14 cellular contexts compared by ENCODE assay signal in the genomic region with DNA sequence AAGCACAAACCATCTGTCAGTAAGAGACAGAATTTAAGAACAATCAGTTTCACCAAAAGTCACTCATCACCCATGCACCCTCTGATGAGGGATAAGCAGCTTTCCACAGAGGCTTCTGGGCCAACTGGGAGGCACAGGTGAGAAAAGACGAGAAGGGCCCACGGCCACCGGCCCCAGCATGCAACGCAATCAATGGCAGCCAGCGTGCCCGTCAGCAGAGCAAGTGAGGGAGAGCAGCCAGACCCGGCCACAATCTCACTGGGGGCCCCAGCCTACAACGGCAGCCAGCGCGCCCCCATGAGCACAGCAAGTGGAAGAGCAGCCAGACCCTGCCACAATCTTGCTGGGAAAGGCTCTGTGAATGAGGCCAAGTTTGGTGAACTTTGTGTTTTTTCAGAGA. TPM values are rescaled to one million over a fixed set of nuclear protein-coding genes. Genes with fewer than 3 reads are reported as not detected.
DNase-seq lines count a peak whose midpoint lies in the region; ATAC-seq, FAIRE-seq and TF ChIP-seq lines count a peak whose summit lies in the region.
"Had no signal": no experiment of that assay in that cellular context is flagged by ENCODE, and none has a peak within 500 bp of the region (broad histone marks: within the 10 kb centered on the region; RNA-seq: fewer than 3 reads in every experiment).

No MANE protein-coding gene starts in this region.

- in situ Hi-C loops in K562 (cut with MboI) (no loop called here), HepG2 (cut with HindIII; ENCODE audit: extremely low pct_ligation_motif_present, low pct_unique_long_range_greater_than_20kb) (no loop called here)

- TF ChIP-seq CTCF in left ventricle myocardium inferior (IDR thresholded peaks at IDR 0.05; ENCODE audit: borderline replicate concordance) (no peak), K562 (IDR thresholded peaks at IDR 0.05 in 2 of 3, conservative IDR thresholded peaks at IDR 0.05 in 1 of 3; ENCODE audit: insufficient read depth in 2 of 3, low read depth in 1 of 3, low read length in 3 of 3) (no peak), HepG2 (CRISPR knock-in tag; IDR thresholded peaks at IDR 0.05) (no peak), esophagus muscularis mucosa (IDR thresholded peaks at IDR 0.05) (no peak)

- TF ChIP-seq EP300 in K562 (IDR thresholded peaks at IDR 0.05; ENCODE audit: low read length) (no peak), HepG2 (IDR thresholded peaks at IDR 0.05; ENCODE audit: low read depth in 2 of 2, low read length in 2 of 2) (no peak), HepG2 (CRISPR knock-in tag; IDR thresholded peaks at IDR 0.05; ENCODE audit: borderline replicate concordance) (no peak), esophagus muscularis mucosa (IDR thresholded peaks at IDR 0.05) (no peak)

- intact Hi-C loops in left ventricle myocardium superior (cut with micrococcal nuclease): no loop called here
- intact Hi-C loops in left ventricle myocardium inferior (cut with micrococcal nuclease): no loop called here
- intact Hi-C loops in K562 (cut with micrococcal nuclease): no loop called here
- intact Hi-C loops in HepG2 (cut with micrococcal nuclease; ENCODE audit: unreplicated experiment): no loop called here
- intact Hi-C loops in esophagus muscularis mucosa (cut with DNase I): no loop called here

- peaks cover 5% of the 10 kb centered on the region for H3K4me1 ChIP-seq in left ventricle myocardium inferior
- H3K4me1 ChIP-seq in K562 (replicated peaks in 1 of 2; ENCODE audit: control insufficient read depth in 2 of 2, insufficient read depth in 2 of 2, low read length in 2 of 2): no peaks in the 10 kb centered on the region
- no peaks in the 10 kb centered on the region for H3K4me1 ChIP-seq in HepG2 (ENCODE audit: insufficient read depth, low read length)
- H3K4me1 ChIP-seq in esophagus muscularis mucosa: no peaks in the 10 kb centered on the region
- H3K4me1 ChIP-seq: BLaER1 treated with 17β-estradiol and CSF1 and Interleukin-3, amounts not matched to agents 10 nM and 100 nM had no signal

- H3K4me3 ChIP-seq in left ventricle myocardium inferior: no peak overlapping the region
- no peak overlapping the region for H3K4me3 ChIP-seq in K562
- no peak overlapping the region for H3K4me3 ChIP-seq in HepG2 (replicated peaks in 1 of 3; ENCODE audit: insufficient read depth in 1 of 3, low read depth in 2 of 3, low read length in 3 of 3)
- H3K4me3 ChIP-seq in esophagus muscularis mucosa: no peak overlapping the region
- H3K4me3 ChIP-seq: BLaER1 treated with 17β-estradiol and CSF1 and Interleukin-3, amounts not matched to agents 10 nM and 100 nM had no signal

- H3K36me3 ChIP-seq in left ventricle myocardium inferior: peaks cover 96% of the 10 kb centered on the region
- peaks cover 90% of the 10 kb centered on the region for H3K36me3 ChIP-seq in K562 (ENCODE audit: control insufficient read depth, insufficient read depth, low read length)
- peaks cover 44 to 73% of the 10 kb centered on the region in 2 experiments for H3K36me3 ChIP-seq in HepG2 (replicated peaks in 1 of 2; ENCODE audit: control insufficient read depth in 1 of 2, insufficient read depth in 2 of 2, low read length in 2 of 2)
- peaks cover 91 to 100% (median 100%) of the 10 kb centered on the region in 4 donors for H3K36me3 ChIP-seq in esophagus muscularis mucosa

- H3K9me3 ChIP-seq in left ventricle myocardium inferior (replicated peaks): no peaks in the 10 kb centered on the region
- no peaks in the 10 kb centered on the region for H3K9me3 ChIP-seq in K562 (replicated peaks; ENCODE audit: control insufficient read depth, insufficient read depth, low read depth, low read length)
- H3K9me3 ChIP-seq in HepG2 (ENCODE audit: low read length): no peaks in the 10 kb centered on the region
- H3K9me3 ChIP-seq in esophagus muscularis mucosa: no peaks in the 10 kb centered on the region
- H3K9me3 ChIP-seq: BLaER1 treated with 17β-estradiol and CSF1 and Interleukin-3, amounts not matched to agents 10 nM and 100 nM had no signal

- H4K20me1 ChIP-seq in K562 (replicated peaks; ENCODE audit: control insufficient read depth, insufficient read depth, low read length) (peaks cover 4% of the 10 kb centered on the region; the same call in 1 of the 2 replicates), HepG2 (ENCODE audit: insufficient read depth, low read length) (no peaks in the 10 kb centered on the region)

- no peak overlapping the region for H3K27ac ChIP-seq in left ventricle myocardium inferior (replicated peaks)
- no peak overlapping the region for H3K27ac ChIP-seq in K562 (ENCODE audit: extremely low read depth, low read depth, low read length)
- no peak overlapping the region for H3K27ac ChIP-seq in HepG2 (ENCODE audit: extremely low read length, insufficient read depth, low read length)
- no peak overlapping the region for H3K27ac ChIP-seq in esophagus muscularis mucosa (replicated peaks in 1 of 4)
- H3K27ac ChIP-seq: BLaER1 treated with 17β-estradiol and CSF1 and Interleukin-3, amounts not matched to agents 10 nM and 100 nM had no signal

- POLR2A ChIA-PET in K562 (lab: Yijun Ruan, JAX): no interaction called here
- POLR2A ChIA-PET in HepG2 (lab: Yijun Ruan, JAX): no interaction called here

- H3K4me2 ChIP-seq in K562 (ENCODE audit: insufficient read depth, low read length) (no peak overlapping the region), HepG2 (ENCODE audit: low read depth, low read length) (no peak overlapping the region)
- H3K4me2 ChIP-seq: BLaER1 treated with 17β-estradiol and CSF1 and Interleukin-3, amounts not matched to agents 10 nM and 100 nM had no signal

- H3K9ac ChIP-seq in K562 (ENCODE audit: insufficient read depth in 1 of 2, low read depth in 2 of 2, low read length in 2 of 2): no peak overlapping the region; a peak in 1 of 4 replicates
- no peak overlapping the region for H3K9ac ChIP-seq in HepG2 (ENCODE audit: insufficient read depth, low read depth, low read length)
- H3K9ac ChIP-seq: BLaER1 treated with 17β-estradiol and CSF1 and Interleukin-3, amounts not matched to agents 10 nM and 100 nM had no signal

- WGBS in K562 (ENCODE audit: insufficient coverage, low coverage, missing lambda C conversion rate): 94% methylated on average over 10 of the region's 10 CpGs
- 93% methylated on average over 9 of the region's 10 CpGs for WGBS in HepG2 (ENCODE audit: low lambda C conversion rate)
- WGBS in esophagus muscularis mucosa: 83% methylated on average over 10 of the region's 10 CpGs

- CTCF ChIA-PET in K562 (lab: Yijun Ruan, JAX; ENCODE audit: low intra/inter-chr PET ratio) (no interaction called here), HepG2 (lab: Yijun Ruan, JAX; ENCODE audit: low intra/inter-chr PET ratio, low total read pairs) (no interaction called here)

- no peaks in the 10 kb centered on the region for H3K27me3 ChIP-seq in left ventricle myocardium inferior (ENCODE audit: low read depth)
- H3K27me3 ChIP-seq in K562 (ENCODE audit: control insufficient read depth in 2 of 2, insufficient read depth in 2 of 2, low read length in 2 of 2): no peaks in the 10 kb centered on the region
- H3K27me3 ChIP-seq in HepG2 (ENCODE audit: control insufficient read depth in 1 of 2, insufficient read depth in 2 of 2, low read length in 2 of 2): no peaks in the 10 kb centered on the region
- no peaks in the 10 kb centered on the region for H3K27me3 ChIP-seq in esophagus muscularis mucosa
- H3K27me3 ChIP-seq: BLaER1 treated with 17β-estradiol and CSF1 and Interleukin-3, amounts not matched to agents 10 nM and 100 nM had no signal

- peaks cover 26% of the 10 kb centered on the region for H3K79me2 ChIP-seq in K562 (ENCODE audit: control insufficient read depth, insufficient read depth, low read length)
- peaks cover 10% of the 10 kb centered on the region for H3K79me2 ChIP-seq in HepG2 (ENCODE audit: insufficient read depth, low read length)

- ATAC-seq in left ventricle myocardium superior: no peak
- no peak for ATAC-seq in K562
- no peak for ATAC-seq in HepG2
- ATAC-seq in SK-N-SH treated with all-trans-retinoic acid at 6 μM for 48 hours: no peak

- no peak for TF ChIP-seq RAD21 in K562 (CRISPR knock-in tag; conservative IDR thresholded peaks at IDR 0.05 in 1 of 2, IDR thresholded peaks at IDR 0.05 in 1 of 2)
- no peak for TF ChIP-seq RAD21 in HepG2 (CRISPR knock-in tag; IDR thresholded peaks at IDR 0.05)

- no peaks in the 10 kb centered on the region for H3K9me1 ChIP-seq in K562 (ENCODE audit: control insufficient read depth, insufficient read depth, low read length)

- TF ChIP-seq POLR2A in K562 (conservative IDR thresholded peaks at IDR 0.05) (no peak), HepG2 (IDR thresholded peaks at IDR 0.05; ENCODE audit: insufficient read depth in 1 of 2, low read depth in 2 of 2, low read length in 2 of 2) (no peak), esophagus muscularis mucosa (IDR thresholded peaks at IDR 0.05; ENCODE audit: low read depth) (no peak)

- BruUV-seq in K562 (replicated peaks; lab: Mats Ljungman, UMichigan): no TSS peak
- BruUV-seq in HepG2 (replicated peaks; lab: Mats Ljungman, UMichigan): no TSS peak

- H2AFZ ChIP-seq in K562 (ENCODE audit: low read depth, low read length): no peak overlapping the region
- no peak overlapping the region for H2AFZ ChIP-seq in HepG2 (ENCODE audit: low read length)

- DNase-seq in left ventricle myocardium superior (peak; percentile 13), left ventricle myocardium inferior (no peak), K562 (ENCODE audit: extremely low read depth in 1 of 4, low spot score in 3 of 4) (no peak), HepG2 (ENCODE audit: low spot score) (no peak), SW480 (ENCODE audit: low spot score) (no peak), esophagus muscularis mucosa (ENCODE audit: extremely low spot score) (no peak)
- DNase-seq: ACHN; CD4-positive, CD25-positive, alpha-beta regulatory T cell; DMS53; GF-D8; H7 had no signal

- FAIRE-seq in K562 (lab: Jason Lieb, UNC) (no peak), HepG2 (lab: Jason Lieb, UNC) (no peak)
- FAIRE-seq: HTR-8/SVneo had no signal

RNA-seq across cellular contexts. Expression of gene ANKLE2, which starts 13.3 kb away (rescaled TPM):
- total RNA-seq in left ventricle myocardium superior (26.1 TPM), left ventricle myocardium inferior (21.2 TPM), K562 (2014; rRNA removed) (33.6 and 42.3 TPM in 2 replicates), K562 (2014; rRNA removed; fragmentation: Illumina TruSeq; extraction: Trizol) (44.0 and 45.6 TPM in 2 replicates), K562 (2015; rRNA removed; fragmentation: Illumina TruSeq; extraction: Trizol) (49.5 and 50.4 TPM in 2 replicates), K562 (2021) (54.3 and 56.9 TPM in 2 replicates), HepG2 (2016; rRNA removed; fragmentation: Illumina TruSeq; extraction: Trizol) (16.2 and 35.3 TPM in 2 replicates), esophagus muscularis mucosa (10 to 100 TPM; 40.2 to 47.2 (median 45.4) TPM)
- 353 and 486 TPM in 2 replicates for total RNA-seq in K562 (2011; cell fraction: chromatin; rRNA removed; ENCODE audit: low replicate concordance)
- 225 and 254 TPM in 2 replicates for total RNA-seq in K562 (2011; cell fraction: nucleolus; rRNA removed)
- total RNA-seq in K562 (2011; cell fraction: nucleoplasm; rRNA removed): 264 and 271 TPM in 2 replicates
- polyA plus RNA-seq in K562 (2011; rRNA removed) (57.7 and 69.0 TPM in 2 replicates), K562 (2014; fragmentation: Illumina TruSeq; extraction: Trizol) (43.6 and 46.3 TPM in 2 replicates), K562 (2014; fragmentation: Nextera tagmentation; extraction: Ambion mirVana) (1 to 10 TPM; 3.2 TPM), K562 (2014; rRNA removed) (49.7 and 51.6 TPM in 2 replicates), HepG2 (2011; rRNA removed) (37.1 and 51.2 TPM in 2 replicates)
- polyA plus RNA-seq in K562 (2011; cell fraction: cytosol; rRNA removed): 41.4 and 48.0 TPM in 2 replicates
- 224 and 322 TPM in 2 replicates for polyA plus RNA-seq in K562 (2011; cell fraction: nucleus; rRNA removed)
- polyA plus RNA-seq in K562 (2012): 39.1 and 44.5 TPM in 2 replicates
- polyA minus RNA-seq in K562 (2011; rRNA and poly(A)+ RNA removed): 139 and 163 TPM in 2 replicates
- 46.5 and 72.4 TPM in 2 replicates for polyA minus RNA-seq in K562 (2011; cell fraction: cytosol; rRNA and poly(A)+ RNA removed)
- 105 and 129 TPM in 2 replicates for polyA minus RNA-seq in K562 (2011; cell fraction: nucleus; rRNA and poly(A)+ RNA removed)
- total RNA-seq in HepG2 (2016; cell fraction: cytosol; rRNA removed; fragmentation: Illumina TruSeq; extraction: Trizol; ENCODE audit: low read depth): 20.1 and 20.5 TPM in 2 replicates
- total RNA-seq in HepG2 (2016; cell fraction: insoluble cytoplasmic fraction; rRNA removed; fragmentation: Illumina TruSeq; extraction: Trizol): 14.0 and 36.7 TPM in 2 replicates
- total RNA-seq in HepG2 (2016; cell fraction: membrane; rRNA removed; fragmentation: Illumina TruSeq; extraction: Trizol): 16.8 and 21.8 TPM in 2 replicates
- total RNA-seq in HepG2 (2016; cell fraction: nucleus; rRNA removed; fragmentation: Illumina TruSeq; extraction: Trizol): 62.3 and 64.4 TPM in 2 replicates
- 23.3 and 24.4 TPM in 2 replicates for polyA plus RNA-seq in HepG2 (2011; cell fraction: cytosol; rRNA removed)
- 163 and 166 TPM in 2 replicates for polyA plus RNA-seq in HepG2 (2011; cell fraction: nucleus; rRNA removed)
- polyA plus RNA-seq in HepG2 (2012): 30.1 and 31.6 TPM in 2 replicates
- polyA plus RNA-seq in HepG2 (2016; cell fraction: cytosol; fragmentation: Illumina TruSeq; extraction: Trizol; ENCODE audit: low read depth): 3.0 and 3.4 TPM in 2 replicates
- polyA plus RNA-seq in HepG2 (2016; cell fraction: insoluble cytoplasmic fraction; fragmentation: Illumina TruSeq; extraction: Trizol; ENCODE audit: low read depth): 12.3 and 14.0 TPM in 2 replicates
- 7.1 and 7.4 TPM in 2 replicates for polyA plus RNA-seq in HepG2 (2016; cell fraction: membrane; fragmentation: Illumina TruSeq; extraction: Trizol; ENCODE audit: low read depth)
- polyA plus RNA-seq in HepG2 (2016; cell fraction: nucleus; fragmentation: Illumina TruSeq; extraction: Trizol; ENCODE audit: insufficient read depth, low read depth): 129 and 136 TPM in 2 replicates
- polyA minus RNA-seq in HepG2 (2011; rRNA and poly(A)+ RNA removed; ENCODE audit: low replicate concordance): 183 and 431 TPM in 2 replicates
- polyA minus RNA-seq in HepG2 (2011; cell fraction: cytosol; rRNA and poly(A)+ RNA removed): 26.3 and 37.6 TPM in 2 replicates
- polyA minus RNA-seq in HepG2 (2011; cell fraction: nucleus; rRNA and poly(A)+ RNA removed): 111 and 121 TPM in 2 replicates

RNA-seq across cellular contexts. Expression of gene PGAM5, which starts 37.7 kb away (rescaled TPM):
- total RNA-seq in left ventricle myocardium superior (33.7 TPM), left ventricle myocardium inferior (27.3 TPM), K562 (2014; rRNA removed) (99.8 and 119 TPM in 2 replicates), K562 (2014; rRNA removed; fragmentation: Illumina TruSeq; extraction: Trizol) (56.8 and 69.5 TPM in 2 replicates), K562 (2015; rRNA removed; fragmentation: Illumina TruSeq; extraction: Trizol) (88.5 and 89.0 TPM in 2 replicates), K562 (2021) (121 and 125 TPM in 2 replicates), HepG2 (2016; rRNA removed; fragmentation: Illumina TruSeq; extraction: Trizol) (77.1 and 77.9 TPM in 2 replicates), esophagus muscularis mucosa (10 to 100 TPM; 19.9 to 37.0 (median 26.9) TPM)
- 33.1 and 58.6 TPM in 2 replicates for total RNA-seq in K562 (2011; cell fraction: chromatin; rRNA removed; ENCODE audit: low replicate concordance)
- total RNA-seq in K562 (2011; cell fraction: nucleolus; rRNA removed): 36.3 and 36.7 TPM in 2 replicates
- 27.6 and 28.5 TPM in 2 replicates for total RNA-seq in K562 (2011; cell fraction: nucleoplasm; rRNA removed)
- polyA plus RNA-seq in K562 (2011; rRNA removed) (49.1 and 49.2 TPM in 2 replicates), K562 (2014; fragmentation: Illumina TruSeq; extraction: Trizol) (90.2 and 97.3 TPM in 2 replicates), K562 (2014; fragmentation: Nextera tagmentation; extraction: Ambion mirVana) (10 to 100 TPM in 1 of 2 experiments, 1 to 10 TPM in 1; 7.4 to 11.4 TPM), K562 (2014; rRNA removed) (60.7 and 78.9 TPM in 2 replicates), HepG2 (2011; rRNA removed) (18.0 and 23.8 TPM in 2 replicates)
- polyA plus RNA-seq in K562 (2011; cell fraction: cytosol; rRNA removed): 56.7 and 135 TPM in 2 replicates
- polyA plus RNA-seq in K562 (2011; cell fraction: nucleus; rRNA removed): 20.9 and 37.2 TPM in 2 replicates
- polyA plus RNA-seq in K562 (2012): 39.2 and 77.3 TPM in 2 replicates
- 33.5 and 64.2 TPM in 2 replicates for polyA minus RNA-seq in K562 (2011; rRNA and poly(A)+ RNA removed)
- polyA minus RNA-seq in K562 (2011; cell fraction: cytosol; rRNA and poly(A)+ RNA removed): 85.1 and 114 TPM in 2 replicates
- polyA minus RNA-seq in K562 (2011; cell fraction: nucleus; rRNA and poly(A)+ RNA removed): 17.0 and 19.7 TPM in 2 replicates
- 37.0 and 40.3 TPM in 2 replicates for total RNA-seq in HepG2 (2016; cell fraction: cytosol; rRNA removed; fragmentation: Illumina TruSeq; extraction: Trizol; ENCODE audit: low read depth)
- 75.8 and 78.5 TPM in 2 replicates for total RNA-seq in HepG2 (2016; cell fraction: insoluble cytoplasmic fraction; rRNA removed; fragmentation: Illumina TruSeq; extraction: Trizol)
- 82.5 and 88.7 TPM in 2 replicates for total RNA-seq in HepG2 (2016; cell fraction: membrane; rRNA removed; fragmentation: Illumina TruSeq; extraction: Trizol)
- total RNA-seq in HepG2 (2016; cell fraction: nucleus; rRNA removed; fragmentation: Illumina TruSeq; extraction: Trizol): 27.7 and 31.2 TPM in 2 replicates
- 15.3 and 23.5 TPM in 2 replicates for polyA plus RNA-seq in HepG2 (2011; cell fraction: cytosol; rRNA removed)
- 14.4 and 15.9 TPM in 2 replicates for polyA plus RNA-seq in HepG2 (2011; cell fraction: nucleus; rRNA removed)
- 14.5 and 23.5 TPM in 2 replicates for polyA plus RNA-seq in HepG2 (2012)
- polyA plus RNA-seq in HepG2 (2016; cell fraction: cytosol; fragmentation: Illumina TruSeq; extraction: Trizol; ENCODE audit: low read depth): 28.3 and 31.0 TPM in 2 replicates
- 59.5 and 70.5 TPM in 2 replicates for polyA plus RNA-seq in HepG2 (2016; cell fraction: insoluble cytoplasmic fraction; fragmentation: Illumina TruSeq; extraction: Trizol; ENCODE audit: low read depth)
- 47.3 and 51.7 TPM in 2 replicates for polyA plus RNA-seq in HepG2 (2016; cell fraction: membrane; fragmentation: Illumina TruSeq; extraction: Trizol; ENCODE audit: low read depth)
- polyA plus RNA-seq in HepG2 (2016; cell fraction: nucleus; fragmentation: Illumina TruSeq; extraction: Trizol; ENCODE audit: insufficient read depth, low read depth): 43.9 and 45.1 TPM in 2 replicates
- polyA minus RNA-seq in HepG2 (2011; rRNA and poly(A)+ RNA removed; ENCODE audit: low replicate concordance): 89.6 and 210 TPM in 2 replicates
- 28.3 and 32.7 TPM in 2 replicates for polyA minus RNA-seq in HepG2 (2011; cell fraction: cytosol; rRNA and poly(A)+ RNA removed)
- polyA minus RNA-seq in HepG2 (2011; cell fraction: nucleus; rRNA and poly(A)+ RNA removed): 9.9 and 10.2 TPM in 2 replicates
